Comparison of ENCODE assay signal across 9 cellular contexts in the genomic region with DNA sequence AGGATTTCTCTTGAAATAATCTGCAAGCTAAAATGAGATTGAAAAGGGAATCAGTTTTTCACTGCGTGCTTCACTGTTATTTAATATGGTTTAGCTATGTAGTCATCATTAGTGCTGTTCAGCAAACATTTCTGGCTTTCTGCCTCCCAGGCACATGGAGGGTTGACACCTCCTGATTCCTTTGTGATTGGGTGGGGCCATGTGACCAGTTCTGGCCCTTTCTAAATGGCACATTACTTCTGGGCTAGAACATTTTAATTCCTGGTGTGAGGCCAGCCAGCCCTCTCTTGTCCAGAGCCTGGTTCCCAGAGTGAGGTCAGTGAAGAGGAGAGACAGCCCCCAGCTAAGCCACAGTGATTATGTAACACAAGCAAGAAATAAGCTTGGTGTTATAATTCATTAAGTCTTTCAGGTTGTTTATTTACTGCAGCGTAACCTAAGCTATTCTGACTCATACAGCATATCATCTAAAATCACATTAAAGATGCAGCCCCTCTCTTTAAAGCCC. TPM values are rescaled to one million over a fixed set of nuclear protein-coding genes. Genes with fewer than 3 reads are reported as not detected.
DNase-seq lines count a peak whose midpoint lies in the region; ATAC-seq, FAIRE-seq and TF ChIP-seq lines count a peak whose summit lies in the region.
"Had no signal": no experiment of that assay in that cellular context is flagged by ENCODE, and none has a peak within 500 bp of the region (broad histone marks: within the 10 kb centered on the region; RNA-seq: fewer than 3 reads in every experiment).

No MANE protein-coding gene starts in this region.

- DNase-seq in H4 (ENCODE audit: low spot score), result peak; percentile 98
- peak; percentile 28 to 85 (median 54) for DNase-seq in adrenal gland
- DNase-seq in left cardiac atrium, result peak; percentile 71
- peak; percentile 71 to 73 for DNase-seq in gastrocnemius medialis
- no peak for DNase-seq in activated naive CD4-positive, alpha-beta T cell treated with anti-CD3 and anti-CD28 coated beads, Interleukin-2, amount 50 U/mL, for 72 hours (ENCODE audit: low spot score in 2 of 2)
- no peak for DNase-seq in small intestine

- no peaks in the 10 kb centered on the region for H3K27me3 ChIP-seq in adrenal gland
- H3K27me3 ChIP-seq in gastrocnemius medialis, result no peaks in the 10 kb centered on the region
- no peaks in the 10 kb centered on the region for H3K27me3 ChIP-seq in small intestine (ENCODE audit: control insufficient read depth in 2 of 2, insufficient read depth in 2 of 2, low read length in 2 of 2)
- H3K27me3 ChIP-seq: ascending aorta had no signal

- TF ChIP-seq CTCF in adrenal gland (IDR thresholded peaks at IDR 0.05) (no peak), gastrocnemius medialis (IDR thresholded peaks at IDR 0.05 in 4 of 5, conservative IDR thresholded peaks at IDR 0.05 in 1 of 5) (no peak)

- intact Hi-C loops in adrenal gland (cut with DNase I), result no loop called here
- intact Hi-C loops in left cardiac atrium (cut with DNase I), result no loop called here
- intact Hi-C loops in gastrocnemius medialis (cut with DNase I; ENCODE audit: low total_unique reads), result no loop called here

- no peaks in the 10 kb centered on the region for H3K36me3 Mint-ChIP-seq in activated naive CD4-positive, alpha-beta T cell treated with anti-CD3 and anti-CD28 coated beads, Interleukin-2, amount 50 U/mL, for 72 hours

- in situ Hi-C loops in gastrocnemius medialis (cut with MboI; ENCODE audit: low sequenced_read_pairs in 4 of 4), result no loop called here

- H3K9me3 Mint-ChIP-seq in activated naive CD4-positive, alpha-beta T cell treated with anti-CD3 and anti-CD28 coated beads, Interleukin-2, amount 50 U/mL, for 72 hours, result no peaks in the 10 kb centered on the region

- peak; percentile 78 to 95 for ATAC-seq in left cardiac atrium
- peak; percentile 82 to 92 for ATAC-seq in gastrocnemius medialis
- ATAC-seq in HG03469 (IDR thresholded peaks at IDR 0.05; ENCODE audit: unreplicated experiment), result no peak
- ATAC-seq in GM21737 (IDR thresholded peaks at IDR 0.05; ENCODE audit: unreplicated experiment), result no peak
- ATAC-seq in activated naive CD4-positive, alpha-beta T cell treated with anti-CD3 and anti-CD28 coated beads, Interleukin-2, amount 50 U/mL, for 72 hours, result no peak

- H3K4me1 ChIP-seq in adrenal gland (replicated peaks in 1 of 2), result peaks cover 8 to 26% of the 10 kb centered on the region in 2 donors
- peaks cover 0 to 9% of the 10 kb centered on the region in 2 donors for H3K4me1 ChIP-seq in gastrocnemius medialis
- no peaks in the 10 kb centered on the region for H3K4me1 ChIP-seq in small intestine (ENCODE audit: control insufficient read depth in 2 of 2, insufficient read depth in 1 of 2, low read depth in 1 of 2, low read length in 1 of 2)
- H3K4me1 ChIP-seq: ascending aorta had no signal

- H3K4me3 ChIP-seq in adrenal gland (no peak overlapping the region), gastrocnemius medialis (no peak overlapping the region), small intestine (ENCODE audit: low read depth in 1 of 2, low read length in 2 of 2) (no peak overlapping the region)
- H3K4me3 ChIP-seq: ascending aorta had no signal

- H3K9me3 ChIP-seq in adrenal gland (replicated peaks in 1 of 3) (no peaks in the 10 kb centered on the region), gastrocnemius medialis (no peaks in the 10 kb centered on the region), small intestine (ENCODE audit: control insufficient read depth, low read depth) (no peaks in the 10 kb centered on the region)
- H3K9me3 ChIP-seq: ascending aorta had no signal

- H3K27ac ChIP-seq in adrenal gland (peak overlapping the region in 1 of 5 donors; percentile 43), gastrocnemius medialis (peak overlapping the region; percentile 24 to 66 (median 41)), small intestine (ENCODE audit: low read depth in 1 of 2, low read length in 1 of 2) (peak overlapping the region in 1 of 2 donors; percentile 43)
- H3K27ac ChIP-seq: ascending aorta had no signal

- TF ChIP-seq POLR2A in adrenal gland (IDR thresholded peaks at IDR 0.05) (no peak), gastrocnemius medialis (IDR thresholded peaks at IDR 0.05) (no peak)

- no peak for FAIRE-seq in small intestine (lab: Jason Lieb, UNC)

- H3K27ac Mint-ChIP-seq in activated naive CD4-positive, alpha-beta T cell treated with anti-CD3 and anti-CD28 coated beads, Interleukin-2, amount 50 U/mL, for 72 hours, result no peak overlapping the region

- WGBS in adrenal gland, 4 donors, result 61 to 72% (median 62%) methylated on average over 2 of the region's 2 CpGs
- 62 to 76% (median 66%) methylated on average over 2 of the region's 2 CpGs for WGBS in small intestine, 3 donors

- H3K36me3 ChIP-seq in adrenal gland (replicated peaks in 1 of 2) (no peaks in the 10 kb centered on the region), gastrocnemius medialis (no peaks in the 10 kb centered on the region), small intestine (ENCODE audit: control insufficient read depth in 2 of 2, insufficient read depth in 2 of 2, low read length in 2 of 2) (no peaks in the 10 kb centered on the region)
- H3K36me3 ChIP-seq: ascending aorta had no signal

RNA-seq across cellular contexts. Expression of gene ARSI, which starts 17.4 kb away (rescaled TPM):
- 0.23 TPM in 1 of 2 replicates, not detected in the other for total RNA-seq in H4 (2014; rRNA removed; shearing (Covaris generic))
- total RNA-seq in adrenal gland (under 1 TPM in 7 of 8 donors, not detected in 1; 0.12 to 0.96 (median 0.44) TPM), left cardiac atrium (under 1 TPM; 0.68 to 0.84 TPM), gastrocnemius medialis (not detected)
- polyA plus RNA-seq in adrenal gland (under 1 TPM in 2 of 3 donors, not detected in 1; 0.13 to 0.27 TPM), small intestine (under 1 TPM in 1 of 3 donors, not detected in 2; 0.40 TPM)
- total RNA-seq in activated naive CD4-positive, alpha-beta T cell treated with anti-CD3 and anti-CD28 coated beads, Interleukin-2, amount 50 U/mL, for 72 hours, result not detected
- total RNA-seq: ascending aorta had no signal

RNA-seq across cellular contexts. Expression of gene CAMK2A, which starts 30.5 kb away (rescaled TPM):
- total RNA-seq in H4 (2014; rRNA removed; shearing (Covaris generic)), result 0.02 TPM in 1 of 2 replicates, not detected in the other
- total RNA-seq in adrenal gland (1 to 10 TPM in 1 of 8 donors, under 1 TPM in 4, not detected in 3; 0.23 to 1.3 (median 0.74) TPM), left cardiac atrium (10 to 100 TPM; 10.8 to 16.3 TPM), gastrocnemius medialis (10 to 100 TPM; 32.0 to 78.1 (median 48.6) TPM)
- polyA plus RNA-seq in adrenal gland (under 1 TPM; 0.51 to 0.79 (median 0.64) TPM), small intestine (under 1 TPM in 1 of 3 donors, not detected in 2; 0.52 TPM)
- total RNA-seq in activated naive CD4-positive, alpha-beta T cell treated with anti-CD3 and anti-CD28 coated beads, Interleukin-2, amount 50 U/mL, for 72 hours, result not detected
- total RNA-seq: ascending aorta had no signal

RNA-seq across cellular contexts. Expression of gene TCOF1, which starts 37.4 kb away (rescaled TPM):
- total RNA-seq in H4 (2014; rRNA removed; shearing (Covaris generic)), result 23.6 and 32.9 TPM in 2 replicates
- total RNA-seq in adrenal gland (10 to 100 TPM; 14.7 to 25.8 (median 20.8) TPM), left cardiac atrium (10 to 100 TPM; 17.4 to 18.5 TPM), gastrocnemius medialis (10 to 100 TPM; 22.1 to 31.7 (median 27.1) TPM)
- polyA plus RNA-seq in adrenal gland (10 to 100 TPM; 16.6 to 30.3 (median 22.1) TPM), small intestine (10 to 100 TPM; 18.3 to 29.7 (median 19.3) TPM)
- 10 to 100 TPM; 91.9 to 94.4 TPM for total RNA-seq in activated naive CD4-positive, alpha-beta T cell treated with anti-CD3 and anti-CD28 coated beads, Interleukin-2, amount 50 U/mL, for 72 hours

Comparison
In these comparisons a context has a peak if more than half of its experiments do, and no peak if none do; other contexts are left out.
1. DNase-seq: peak in H4 (single experiment), adrenal gland (7 of 7), left cardiac atrium (single experiment) and gastrocnemius medialis (2 of 2); none in activated naive CD4-positive, alpha-beta T cell treated with anti-CD3 and anti-CD28 coated beads, Interleukin-2, amount 50 U/mL, for 72 hours (0 of 2) and small intestine (single experiment).
2. ATAC-seq: peak in left cardiac atrium (2 of 2) and gastrocnemius medialis (2 of 2); none in HG03469 (single experiment), GM21737 (single experiment) and activated naive CD4-positive, alpha-beta T cell treated with anti-CD3 and anti-CD28 coated beads, Interleukin-2, amount 50 U/mL, for 72 hours (0 of 2).
3. RNA of gene CAMK2A, which starts 30.5 kb away (total RNA-seq): 32.0 to 78.1 TPM in gastrocnemius medialis and 10.8 to 16.3 TPM in left cardiac atrium; 0.23 to 1.3 TPM in adrenal gland, not detected in activated naive CD4-positive, alpha-beta T cell treated with anti-CD3 and anti-CD28 coated beads, Interleukin-2, amount 50 U/mL, for 72 hours and 0.02 TPM in H4; every median in the first group is over 4 times any median in the second.